8 cellular contexts compared by ENCODE assay signal in genomic region chr11:64185323-64186204, GRCh38. TPM values are rescaled to one million over a fixed set of nuclear protein-coding genes. Genes with fewer than 3 reads are reported as not detected.
DNase-seq lines count a peak whose midpoint lies in the region; ATAC-seq, FAIRE-seq and TF ChIP-seq lines count a peak whose summit lies in the region.

TSS of gene STIP1 (plus strand) at chr11:64186171. CDS start at chr11:64186262, 91 bp downstream.

- H3K27me3 ChIP-seq in BJ (ENCODE audit: control insufficient read depth, insufficient read depth, low read length), result no peaks in the 10 kb centered on the region

- peak; percentile 70 for ATAC-seq in HG03457 (IDR thresholded peaks at IDR 0.05; ENCODE audit: unreplicated experiment)

- POLR2A ChIA-PET in BJ (lab: Charles Lee), result interaction anchor here (0.6 to 1.1 kb wide), 3 partner anchors 58 to 195 kb away, joined by 3 to 5 read pairs (median 3); no protein-coding TSS in a partner anchor

- peak; percentile 100 for DNase-seq in BJ (ENCODE audit: low read depth)
- DNase-seq in GM19239 (ENCODE audit: insufficient read length, low spot score), result peak; percentile 97
- DNase-seq in NCI-H524 treated with DMSO at 0.1 percent for 48 hours (lab: John Stamatoyannopoulos, UW), result peak; percentile 99
- DNase-seq in activated CD4-positive, alpha-beta T cell treated with anti-CD3 and anti-CD28 coated beads for 4 hours, result peak; percentile 98 to 99
- peak; percentile 100 for DNase-seq in kidney tubule cell (ENCODE audit: low spot score)
- DNase-seq in stimulated activated CD4-positive, alpha-beta T cell treated with anti-CD3 and anti-CD28 coated beads, Interleukin-1b, Interleukin-23, amount 100 ng/mL, for 4 hours (ENCODE audit: low read depth in 2 of 2), result peak; percentile 95 to 97

- TF ChIP-seq CTCF in BJ (IDR thresholded peaks at IDR 0.05; ENCODE audit: insufficient read depth, low read depth, low read length), result peak; percentile 68

- peak within 1 kb of the TSS; percentile 60 for H3K4me3 ChIP-seq in BJ (ENCODE audit: low read depth, low read length)

- peaks cover 2% of the 10 kb centered on the region for H3K36me3 ChIP-seq in BJ (ENCODE audit: control insufficient read depth, insufficient read depth, low read length)

- CTCF ChIA-PET in BJ (lab: Yijun Ruan, JAX), result interaction anchor here (0.6 to 3.1 kb wide), 13 partner anchors 10 to 1708 kb away, joined by 3 to 19 read pairs (median 3); partner anchors contain the start of genes CATSPERZ and ESRRA

- peak; percentile 94 for FAIRE-seq in GM19239 (lab: Jason Lieb, UNC)
- FAIRE-seq in colon (lab: Jason Lieb, UNC), result peak; percentile 69

RNA-seq across cellular contexts. Expression of gene STIP1, which starts in this region (rescaled TPM):
- polyA plus RNA-seq in BJ (2011; rRNA removed), result 139 and 150 TPM in 2 replicates
- polyA minus RNA-seq in BJ (2011; rRNA and poly(A)+ RNA removed), result 197 and 349 TPM in 2 replicates

Comparison
In these comparisons a context has a peak if more than half of its experiments do, and no peak if none do; other contexts are left out.
1. Peak in every context shown above with its lines: DNase-seq, ATAC-seq and H3K4me3 ChIP-seq.